ENCODE assay signal across 8 cellular contexts in the genomic region with DNA sequence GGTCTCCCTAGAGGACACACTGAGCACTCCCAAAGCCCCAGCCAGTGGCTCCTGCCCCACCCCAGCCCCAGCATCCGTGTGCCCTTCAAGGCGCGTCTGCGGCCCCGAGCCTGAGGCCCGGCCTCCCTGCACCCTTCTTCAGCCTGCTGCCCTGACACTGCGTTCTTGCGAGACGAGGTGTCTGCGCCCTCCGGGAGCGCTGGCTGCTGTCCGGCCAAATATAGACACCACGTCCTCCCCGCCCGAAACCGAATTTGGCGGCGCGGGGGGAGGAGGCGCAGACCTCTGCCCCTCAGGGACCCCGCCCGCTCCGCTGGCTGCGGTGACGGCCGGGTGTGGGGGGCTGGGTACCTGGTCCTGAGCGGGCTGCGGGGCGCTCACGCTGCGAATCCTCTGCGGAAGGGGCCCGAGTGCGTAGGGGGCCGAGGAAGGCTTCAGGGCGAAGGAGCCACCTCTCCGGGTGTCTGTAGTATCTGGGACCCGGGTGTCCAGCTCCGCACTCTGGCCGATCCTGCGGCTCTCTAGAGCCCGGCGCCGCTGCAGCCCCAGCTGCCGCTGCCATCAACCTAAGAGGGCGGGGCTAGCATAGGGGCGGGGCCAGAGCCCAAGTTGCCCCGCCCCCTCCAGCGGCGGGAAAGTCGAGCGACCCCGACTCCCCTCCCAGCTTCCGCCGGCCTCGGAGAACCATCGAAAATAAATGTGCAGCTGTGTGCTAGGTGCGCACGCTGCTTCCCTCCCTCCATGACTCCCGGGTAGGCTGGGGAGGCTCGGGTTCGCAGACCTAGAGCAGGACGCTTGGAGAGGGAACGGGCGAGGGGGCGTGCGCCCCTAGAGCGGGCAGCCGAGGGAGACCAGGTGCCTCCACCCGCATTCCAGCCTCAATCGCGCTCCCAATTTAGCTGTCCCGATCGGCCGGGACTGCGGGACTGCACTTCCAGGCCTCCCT. TPM values are rescaled to one million over a fixed set of nuclear protein-coding genes. Genes with fewer than 3 reads are reported as not detected.
DNase-seq lines count a peak whose midpoint lies in the region; ATAC-seq and TF ChIP-seq lines count a peak whose summit lies in the region.

Gene CORO6, minus strand, starts transcription at position 576 of the 946 bp plus-strand sequence. CDS start 1,491 bp downstream, outside the sequence.

- H3K27ac ChIP-seq in DOHH2 (ENCODE audit: low read depth, low read length) (no peak within 1 kb of the TSS), tibial nerve (peak within 1 kb of the TSS; percentile 24 to 81 (median 36))

- no peaks in the 10 kb centered on the region for H4K20me1 ChIP-seq in DOHH2 (ENCODE audit: control insufficient read depth, insufficient read depth, low read depth, low read length)

- H3K36me3 ChIP-seq in DOHH2 (ENCODE audit: control insufficient read depth, low read length) (no peaks in the 10 kb centered on the region), tibial nerve (no peaks in the 10 kb centered on the region)

- peaks cover 37% of the 10 kb centered on the region for H3K4me1 Mint-ChIP-seq in activated T-helper 17 cell treated with anti-CD3 and anti-CD28 coated beads, Interleukin-2, amount 50 U/mL, for 72 hours
- H3K4me1 Mint-ChIP-seq in natural killer cell = peaks cover 21 to 34% of the 10 kb centered on the region in 2 donors

- peak; percentile 13 to 74 for TF ChIP-seq POLR2A in tibial nerve (IDR thresholded peaks at IDR 0.05)

- CTCF ChIA-PET in HEK293T (lab: Yijun Ruan, JAX) = interaction anchor here (1.1 to 1.4 kb wide), 2 partner anchors 28 to 31 kb away, joined by 3 read pairs; no protein-coding TSS in a partner anchor

- H3K9me3 ChIP-seq in DOHH2 (ENCODE audit: control insufficient read depth, insufficient read depth, low read length) = no peaks in the 10 kb centered on the region
- H3K9me3 ChIP-seq in tibial nerve = no peaks in the 10 kb centered on the region

- intact Hi-C loops in natural killer cell (cut with micrococcal nuclease) = no loop called here

- ATAC-seq in activated T-helper 17 cell treated with anti-CD3 and anti-CD28 coated beads, Interleukin-2, amount 50 U/mL, for 72 hours (replicated peaks) = peak; percentile 27
- ATAC-seq in natural killer cell = peak; percentile 71 to 79 (median 73)

- H3K4me2 ChIP-seq in DOHH2 (ENCODE audit: low read length) = peak within 1 kb of the TSS; percentile 87

- peak in 1 of 2 donors; percentile 49 for TF ChIP-seq EP300 in tibial nerve (IDR thresholded peaks at IDR 0.05)

- TF ChIP-seq CTCF in DOHH2 (IDR thresholded peaks at IDR 0.05; ENCODE audit: low read depth, low read length, poor library complexity, severe bottlenecking) (no peak), fibroblast of the aortic adventitia (IDR thresholded peaks at IDR 0.05; ENCODE audit: insufficient read depth, low read length) (no peak), natural killer cell (IDR thresholded peaks at IDR 0.05) (no peak), tibial nerve (IDR thresholded peaks at IDR 0.05) (no peak)

- H3K9me3 Mint-ChIP-seq in activated T-helper 17 cell treated with anti-CD3 and anti-CD28 coated beads, Interleukin-2, amount 50 U/mL, for 72 hours = no peaks in the 10 kb centered on the region
- H3K9me3 Mint-ChIP-seq in natural killer cell = no peaks in the 10 kb centered on the region

- no peaks in the 10 kb centered on the region for H3K79me2 ChIP-seq in DOHH2 (ENCODE audit: control insufficient read depth, low read length)

- POLR2A ChIA-PET in HEK293T (lab: Yijun Ruan, JAX) = interaction anchor here (0.8 to 2.3 kb wide), 9 partner anchors 14 to 155 kb away, joined by 3 to 16 read pairs (median 4); partner anchors contain the start of gene ANKRD13B

- H3K4me3 ChIP-seq in DOHH2 (ENCODE audit: low read length) = peak within 1 kb of the TSS; percentile 82
- H3K4me3 ChIP-seq in fibroblast of the aortic adventitia (ENCODE audit: low read depth, low read length) = peak within 1 kb of the TSS; percentile 80
- peak within 1 kb of the TSS; percentile 50 to 80 (median 66) for H3K4me3 ChIP-seq in tibial nerve

- DNase-seq in HEK293T (ENCODE audit: extremely low spot score) (peak; percentile 86), NOMO-1 treated with DMSO at 0.1 percent for 48 hours (lab: John Stamatoyannopoulos, UW; ENCODE audit: unreplicated experiment) (peak; percentile 7), fibroblast of the aortic adventitia (ENCODE audit: low read depth) (peak; percentile 37), natural killer cell (peak; percentile 68), tibial nerve (ENCODE audit: low spot score in 2 of 2) (peak in 1 of 2 donors; percentile 60), COLO829 (ENCODE audit: low spot score) (no peak)

- H3K27me3 Mint-ChIP-seq in activated T-helper 17 cell treated with anti-CD3 and anti-CD28 coated beads, Interleukin-2, amount 50 U/mL, for 72 hours = no peaks in the 10 kb centered on the region
- H3K27me3 Mint-ChIP-seq in natural killer cell (ENCODE audit: low read depth in 2 of 2) = no peaks in the 10 kb centered on the region

- H3F3A ChIP-seq in DOHH2 (ENCODE audit: control insufficient read depth, insufficient read depth) = peaks cover 9% of the 10 kb centered on the region

- peaks cover 7% of the 10 kb centered on the region for H3K36me3 Mint-ChIP-seq in activated T-helper 17 cell treated with anti-CD3 and anti-CD28 coated beads, Interleukin-2, amount 50 U/mL, for 72 hours (ENCODE audit: low read depth)
- peaks cover 7% of the 10 kb centered on the region for H3K36me3 Mint-ChIP-seq in natural killer cell

- H3K4me3 Mint-ChIP-seq in activated T-helper 17 cell treated with anti-CD3 and anti-CD28 coated beads, Interleukin-2, amount 50 U/mL, for 72 hours = peak within 1 kb of the TSS; percentile 80
- peak within 1 kb of the TSS; percentile 90 for H3K4me3 Mint-ChIP-seq in natural killer cell

- WGBS in tibial nerve, 2 donors = 0 to 3% methylated on average over 2 to 54 of the region's 77 CpGs

- H3K27ac Mint-ChIP-seq in activated T-helper 17 cell treated with anti-CD3 and anti-CD28 coated beads, Interleukin-2, amount 50 U/mL, for 72 hours = peak within 1 kb of the TSS; percentile 94
- H3K27ac Mint-ChIP-seq in natural killer cell = peak within 1 kb of the TSS; percentile 57 to 60

- peaks cover 30% of the 10 kb centered on the region for H3K4me1 ChIP-seq in DOHH2 (ENCODE audit: control insufficient read depth, low read length)
- H3K4me1 ChIP-seq in tibial nerve = peaks cover 0 to 51% (median 24%) of the 10 kb centered on the region in 4 donors

- H3K27me3 ChIP-seq in DOHH2 (ENCODE audit: control insufficient read depth, low read length) (no peaks in the 10 kb centered on the region; the same call in 1 of the 2 replicates), tibial nerve (no peaks in the 10 kb centered on the region)

- H3K9me2 ChIP-seq in DOHH2 (replicated peaks; ENCODE audit: control insufficient read depth, low read length) = no peaks in the 10 kb centered on the region

TF ChIP-seq in HEK293T, 16 proteins besides CTCF, POLR2A, EP300 and RAD21:
- TF ChIP-seq L3MBTL2 (conservative IDR thresholded peaks at IDR 0.05) = peak; percentile 76
- TF ChIP-seq BHLHE40 (IDR thresholded peaks at IDR 0.05; ENCODE audit: borderline replicate concordance) = no peak
- no peak for TF ChIP-seq FOXK2 (IDR thresholded peaks at IDR 0.05)
TF ChIP-seq in HEK293T: peak in this region for 1.

RNA-seq across cellular contexts. Expression of gene CORO6, which starts in this region (rescaled TPM):
- total RNA-seq in activated T-helper 17 cell treated with anti-CD3 and anti-CD28 coated beads, Interleukin-2, amount 50 U/mL, for 72 hours = 10 to 100 TPM in 1 of 2 donors, 1 to 10 TPM in 1; 2.5 to 12.0 TPM
- total RNA-seq in fibroblast of the aortic adventitia (ENCODE audit: low replicate concordance) = 5.5 and 8.3 TPM in 2 replicates
- 10 to 100 TPM in 1 of 3 donors, 1 to 10 TPM in 2; 2.4 to 18.7 (median 3.9) TPM for total RNA-seq in natural killer cell
- total RNA-seq in tibial nerve = 100 to 1,000 TPM in 2 of 4 donors, 10 to 100 TPM in 2; 34.5 to 139 (median 83.1) TPM
